In genomic region chr2:161150704-161151103, GRCh38 we compare ENCODE assay signal across 22 cellular contexts. TPM values are rescaled to one million over a fixed set of nuclear protein-coding genes. Genes with fewer than 3 reads are reported as not detected.
DNase-seq lines count a peak whose midpoint lies in the region; ATAC-seq, FAIRE-seq and TF ChIP-seq lines count a peak whose summit lies in the region.
"Had no signal": no experiment of that assay in that cellular context is flagged by ENCODE, and none has a peak within 500 bp of the region (broad histone marks: within the 10 kb centered on the region; RNA-seq: fewer than 3 reads in every experiment).

No MANE protein-coding gene starts in this region.

- H4K20me1 ChIP-seq in OCI-LY3 (ENCODE audit: insufficient read depth, low read length): peaks cover 64% of the 10 kb centered on the region
- H4K20me1 ChIP-seq: BLaER1 had no signal

- H3K4me1 ChIP-seq in A549 (no peaks in the 10 kb centered on the region), OCI-LY3 (ENCODE audit: low read length) (peaks cover 26% of the 10 kb centered on the region), BE2C (no peaks in the 10 kb centered on the region)
- H3K4me1 ChIP-seq: BLaER1, Caco-2, HAP-1 had no signal

- ATAC-seq in activated naive CD8-positive, alpha-beta T cell treated with anti-CD3 and anti-CD28 coated beads, Interleukin-2, amount 50 U/mL, for 24 hours: no peak
- no peak for ATAC-seq in A549
- no peak for ATAC-seq in central memory CD8-positive, alpha-beta T cell (replicated peaks; ENCODE audit: extremely low read depth, poor library complexity, severe bottlenecking)
- ATAC-seq: CD8-positive, alpha-beta T cell had no signal

- H2AFZ ChIP-seq in OCI-LY3 (ENCODE audit: low read depth, low read length): no peak overlapping the region

- no peak overlapping the region for H3K4me3 Mint-ChIP-seq in activated naive CD8-positive, alpha-beta T cell treated with anti-CD3 and anti-CD28 coated beads, Interleukin-2, amount 50 U/mL, for 24 hours
- H3K4me3 Mint-ChIP-seq in activated naive CD8-positive, alpha-beta T cell treated with anti-CD3 and anti-CD28 coated beads for 36 hours: no peak overlapping the region
- no peak overlapping the region for H3K4me3 Mint-ChIP-seq in central memory CD8-positive, alpha-beta T cell
- H3K4me3 Mint-ChIP-seq: CD8-positive, alpha-beta T cell; HFFc6 had no signal

- TF ChIP-seq EP300 in A549 (IDR thresholded peaks at IDR 0.05): no peak

- H3K27me3 ChIP-seq in OCI-LY3 (ENCODE audit: low read depth, low read length) (no peaks in the 10 kb centered on the region), BE2C (no peaks in the 10 kb centered on the region)
- H3K27me3 ChIP-seq: BLaER1 had no signal

- no peak overlapping the region for H3K9ac ChIP-seq in OCI-LY3 (ENCODE audit: low read length)
- H3K9ac ChIP-seq: BLaER1 had no signal

- CTCF ChIA-PET in A549 (lab: Yijun Ruan, JAX): interaction anchor here (0.8 kb wide), 1 partner anchor 84 kb away, joined by 5 read pairs; no protein-coding TSS in a partner anchor

- H3K27ac Mint-ChIP-seq in activated naive CD8-positive, alpha-beta T cell treated with anti-CD3 and anti-CD28 coated beads, Interleukin-2, amount 50 U/mL, for 24 hours: peak overlapping the region; percentile 37
- no peak overlapping the region for H3K27ac Mint-ChIP-seq in activated naive CD8-positive, alpha-beta T cell treated with anti-CD3 and anti-CD28 coated beads for 36 hours
- H3K27ac Mint-ChIP-seq in central memory CD8-positive, alpha-beta T cell (ENCODE audit: low read depth): peak overlapping the region; percentile 66
- H3K27ac Mint-ChIP-seq: CD4-positive, CD25-positive, alpha-beta regulatory T cell; CD8-positive, alpha-beta T cell; HFFc6 had no signal

- no peak overlapping the region for H3K4me3 ChIP-seq in A549
- no peak overlapping the region for H3K4me3 ChIP-seq in OCI-LY3 (ENCODE audit: low read length)
- H3K4me3 ChIP-seq in BE2C (ENCODE audit: low read depth, low read length): no peak overlapping the region
- H3K4me3 ChIP-seq: BLaER1, HAP-1 had no signal

- H3K4me1 Mint-ChIP-seq in activated naive CD8-positive, alpha-beta T cell treated with anti-CD3 and anti-CD28 coated beads, Interleukin-2, amount 50 U/mL, for 24 hours: peaks cover 34% of the 10 kb centered on the region
- peaks cover 23% of the 10 kb centered on the region for H3K4me1 Mint-ChIP-seq in activated naive CD8-positive, alpha-beta T cell treated with anti-CD3 and anti-CD28 coated beads for 36 hours
- H3K4me1 Mint-ChIP-seq in central memory CD8-positive, alpha-beta T cell: peaks cover 41% of the 10 kb centered on the region

- FAIRE-seq in A549 (lab: Jason Lieb, UNC): no peak
- FAIRE-seq: G401.6, GM12891, H54 had no signal

- no peak for DNase-seq in activated naive CD8-positive, alpha-beta T cell treated with anti-CD3 and anti-CD28 coated beads, Interleukin-2, amount 50 U/mL, for 24 hours
- no peak for DNase-seq in activated naive CD8-positive, alpha-beta T cell treated with anti-CD3 and anti-CD28 coated beads for 36 hours
- DNase-seq in A549 (ENCODE audit: low read depth in 1 of 2, low spot score in 1 of 2): no peak
- no peak for DNase-seq in central memory CD8-positive, alpha-beta T cell (ENCODE audit: low spot score in 2 of 2)
- DNase-seq in activated CD4-positive, alpha-beta T cell treated with anti-CD3 and anti-CD28 coated beads, Interleukin-2, amount 50 U/mL, for 1 hour: no peak
- DNase-seq in BE2C: no peak
- DNase-seq in T-helper 1 cell: no peak
- DNase-seq: 8988T; Caco-2; CD4-positive, CD25-positive, alpha-beta regulatory T cell; CD8-positive, alpha-beta T cell; DMS153; DND-41; GOT3; HFFc6 had no signal

- POLR2A ChIA-PET in A549 (lab: Yijun Ruan, JAX): no interaction called here

- H3K79me2 ChIP-seq in OCI-LY3 (ENCODE audit: low read length): peaks cover 100% of the 10 kb centered on the region

- 90% methylated on average over 4 of the region's 4 CpGs for WGBS in A549 (ENCODE audit: missing lambda C conversion rate)

- no peaks in the 10 kb centered on the region for H3K27me3 Mint-ChIP-seq in activated naive CD8-positive, alpha-beta T cell treated with anti-CD3 and anti-CD28 coated beads, Interleukin-2, amount 50 U/mL, for 24 hours
- H3K27me3 Mint-ChIP-seq in activated naive CD8-positive, alpha-beta T cell treated with anti-CD3 and anti-CD28 coated beads for 36 hours: no peaks in the 10 kb centered on the region
- no peaks in the 10 kb centered on the region for H3K27me3 Mint-ChIP-seq in central memory CD8-positive, alpha-beta T cell
- H3K27me3 Mint-ChIP-seq: CD4-positive, CD25-positive, alpha-beta regulatory T cell had no signal

- H3K36me3 ChIP-seq in OCI-LY3 (replicated peaks; ENCODE audit: low read depth, low read length) (peaks cover 85% of the 10 kb centered on the region), BE2C (no peaks in the 10 kb centered on the region)
- H3K36me3 ChIP-seq: BLaER1, HAP-1 had no signal

- H3K36me3 Mint-ChIP-seq in activated naive CD8-positive, alpha-beta T cell treated with anti-CD3 and anti-CD28 coated beads, Interleukin-2, amount 50 U/mL, for 24 hours (ENCODE audit: low read depth): peaks cover 68% of the 10 kb centered on the region
- peaks cover 77% of the 10 kb centered on the region for H3K36me3 Mint-ChIP-seq in activated naive CD8-positive, alpha-beta T cell treated with anti-CD3 and anti-CD28 coated beads for 36 hours
- peaks cover 9% of the 10 kb centered on the region for H3K36me3 Mint-ChIP-seq in central memory CD8-positive, alpha-beta T cell (ENCODE audit: insufficient read depth)

- TF ChIP-seq RAD21 in A549 (conservative IDR thresholded peaks at IDR 0.05 in 1 of 2, IDR thresholded peaks at IDR 0.05 in 1 of 2): no peak

- H3K9me3 ChIP-seq in A549: peaks cover 46% of the 10 kb centered on the region
- H3K9me3 ChIP-seq in OCI-LY3 (ENCODE audit: insufficient read depth, low read length): peaks cover 48% of the 10 kb centered on the region
- no peaks in the 10 kb centered on the region for H3K9me3 ChIP-seq in BE2C

- TF ChIP-seq POLR2A in A549 (IDR thresholded peaks at IDR 0.05; ENCODE audit: low read length): no peak

- H3K27ac ChIP-seq in A549 (no peak overlapping the region), OCI-LY3 (ENCODE audit: low read length) (peak overlapping the region; percentile 8; the same call in 1 of the 2 replicates)
- H3K27ac ChIP-seq: BLaER1, C4-2B had no signal

- TF ChIP-seq CTCF in A549 (IDR thresholded peaks at IDR 0.05) (no peak), OCI-LY3 (IDR thresholded peaks at IDR 0.05; ENCODE audit: low read depth, low read length) (no peak), BE2C (IDR thresholded peaks at IDR 0.05; ENCODE audit: low read depth, low read length) (no peak)

- H3K9me3 Mint-ChIP-seq in activated naive CD8-positive, alpha-beta T cell treated with anti-CD3 and anti-CD28 coated beads, Interleukin-2, amount 50 U/mL, for 24 hours: peaks cover 43% of the 10 kb centered on the region
- peaks cover 42% of the 10 kb centered on the region for H3K9me3 Mint-ChIP-seq in activated naive CD8-positive, alpha-beta T cell treated with anti-CD3 and anti-CD28 coated beads for 36 hours
- H3K9me3 Mint-ChIP-seq in central memory CD8-positive, alpha-beta T cell: peaks cover 19% of the 10 kb centered on the region

- no peak overlapping the region for H3K4me2 ChIP-seq in A549
- no peak overlapping the region for H3K4me2 ChIP-seq in OCI-LY3 (ENCODE audit: low read length)
- H3K4me2 ChIP-seq: BLaER1 had no signal

TF ChIP-seq in A549, 52 proteins besides CTCF, POLR2A, EP300 and RAD21:
- TF ChIP-seq FOSL2 (IDR thresholded peaks at IDR 0.05) (no peak), FOSL2 (CRISPR knock-in tag; IDR thresholded peaks at IDR 0.05) (peak; percentile 35; the same call in 1 of the 2 replicates), KDM1A (IDR thresholded peaks at IDR 0.05; ENCODE audit: low read depth) (peak; percentile 61; the same call in 1 of the 2 replicates), HOXB13 (CRISPR knock-in tag; IDR thresholded peaks at IDR 0.05; ENCODE audit: low read depth) (no peak)

RNA-seq across cellular contexts. Expression of gene TANK, which starts 9.5 kb away (rescaled TPM):
- 10 to 100 TPM; 53.1 to 55.0 TPM for total RNA-seq in activated naive CD8-positive, alpha-beta T cell treated with anti-CD3 and anti-CD28 coated beads for 36 hours
- polyA plus RNA-seq in A549 (2011; rRNA removed) (75.0 and 76.3 TPM in 2 replicates), A549 (2017; fragmentation: RNase III; extraction: RNeasy Plus Mini Kit Qiagen cat#74134 plus additional on column Dnase treatment) (53.9 to 69.8 TPM (median 59.6 TPM) in 3 replicates)
- 18.7 and 19.6 TPM in 2 replicates for polyA plus RNA-seq in A549 (2012; cell fraction: cytosol; rRNA removed)
- 8.1 and 15.3 TPM in 2 replicates for polyA plus RNA-seq in A549 (2012; cell fraction: nucleus; rRNA removed)
- 25.6 and 30.5 TPM in 2 replicates for polyA minus RNA-seq in A549 (2011; rRNA and poly(A)+ RNA removed)
- 16.7 TPM for polyA plus RNA-seq in BE2C (2012; ENCODE audit: insufficient read depth, insufficient read length, low read depth)
